Comparison of ENCODE assay signal across 8 cellular contexts in the genomic region with DNA sequence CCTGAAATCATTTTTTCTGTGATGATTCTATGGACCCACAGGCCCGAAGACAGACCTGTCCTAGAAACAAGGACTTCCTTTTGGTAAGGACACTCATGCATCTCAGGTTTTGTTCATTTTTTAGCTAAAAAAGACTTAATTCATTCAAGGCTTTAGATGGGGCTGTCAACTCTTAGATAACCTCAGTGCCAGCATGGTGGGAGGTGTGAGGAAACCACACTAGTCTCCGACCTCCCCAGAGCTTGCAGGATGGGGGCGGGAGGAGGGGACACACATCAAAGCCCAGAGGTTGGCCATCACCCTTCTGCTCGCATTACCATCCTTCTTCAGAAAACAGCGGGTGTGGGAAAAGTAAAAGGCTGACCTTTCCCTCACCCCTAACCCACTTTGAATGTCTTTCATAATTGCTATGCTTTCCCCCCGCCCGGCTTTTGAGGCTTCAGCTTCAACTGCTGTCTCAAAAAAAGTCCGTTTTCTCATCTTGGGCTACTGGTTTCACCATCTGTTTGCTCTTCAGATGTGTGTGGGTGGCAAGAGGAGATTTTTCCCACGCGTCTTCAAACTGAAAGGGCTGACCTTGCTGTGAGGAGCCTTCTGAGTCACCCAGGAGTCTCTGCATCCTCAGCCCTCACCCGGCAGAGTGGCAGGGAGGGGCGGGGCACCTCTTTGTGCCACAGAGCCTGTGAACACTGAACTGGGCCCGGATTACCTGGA. TPM values are rescaled to one million over a fixed set of nuclear protein-coding genes. Genes with fewer than 3 reads are reported as not detected.
DNase-seq lines count a peak whose midpoint lies in the region; ATAC-seq, FAIRE-seq and TF ChIP-seq lines count a peak whose summit lies in the region.

No MANE protein-coding gene starts in this region.

- H2BK15ac ChIP-seq in neuronal stem cell (ENCODE audit: low read length), result no peak overlapping the region

- TF ChIP-seq EP300 in A549 (IDR thresholded peaks at IDR 0.05) (no peak), upper lobe of left lung (IDR thresholded peaks at IDR 0.05) (no peak)

- H2AFZ ChIP-seq in neuronal stem cell (ENCODE audit: low read length), result peak overlapping the region; percentile 52

- no peak overlapping the region for H3K4me2 ChIP-seq in A549
- H3K4me2 ChIP-seq in neuronal stem cell (ENCODE audit: insufficient read depth, low read length, poor library complexity, severe bottlenecking), result no peak overlapping the region

- TF ChIP-seq POLR2A in A549 (IDR thresholded peaks at IDR 0.05; ENCODE audit: low read length) (no peak), upper lobe of left lung (IDR thresholded peaks at IDR 0.05) (no peak)

- H3K14ac ChIP-seq in neuronal stem cell (ENCODE audit: low read length), result no peak overlapping the region

- no peak overlapping the region for H3K4me3 ChIP-seq in A549
- H3K4me3 ChIP-seq in astrocyte of the spinal cord (ENCODE audit: low read depth, low read length), result no peak overlapping the region
- no peak overlapping the region for H3K4me3 ChIP-seq in neuronal stem cell (ENCODE audit: low read length in 2 of 2)
- H3K4me3 ChIP-seq in upper lobe of left lung, result no peak overlapping the region

- no peak for TF ChIP-seq RAD21 in A549 (conservative IDR thresholded peaks at IDR 0.05 in 1 of 2, IDR thresholded peaks at IDR 0.05 in 1 of 2)

- FAIRE-seq in A549 (lab: Jason Lieb, UNC), result no peak

- H3K9me3 ChIP-seq in A549 (no peaks in the 10 kb centered on the region), neuronal stem cell (replicated peaks in 1 of 2; ENCODE audit: control insufficient read depth in 2 of 2, insufficient read depth in 1 of 2, low read depth in 1 of 2, low read length in 2 of 2) (no peaks in the 10 kb centered on the region), upper lobe of left lung (no peaks in the 10 kb centered on the region)

- peaks cover 3 to 17% of the 10 kb centered on the region in 2 donors for H3K36me3 ChIP-seq in neuronal stem cell (replicated peaks in 1 of 2; ENCODE audit: control insufficient read depth in 2 of 2, insufficient read depth in 2 of 2, low read length in 2 of 2)
- peaks cover 0 to 28% (median 16%) of the 10 kb centered on the region in 4 donors for H3K36me3 ChIP-seq in upper lobe of left lung

- peak; percentile 61 to 64; a peak in 4 of 6 replicates for ATAC-seq in A549
- ATAC-seq in GM19035 (IDR thresholded peaks at IDR 0.05; ENCODE audit: unreplicated experiment), result peak; percentile 90
- peak; percentile 92 for ATAC-seq in HG03108 (IDR thresholded peaks at IDR 0.05; ENCODE audit: unreplicated experiment)
- ATAC-seq in upper lobe of left lung (ENCODE audit: low FRiP score in 2 of 2), result peak in 1 of 2 donors; percentile 55

- no peak overlapping the region for H3K27ac ChIP-seq in A549
- no peak overlapping the region for H3K27ac ChIP-seq in neuronal stem cell (replicated peaks; ENCODE audit: low read length)
- no peak overlapping the region for H3K27ac ChIP-seq in upper lobe of left lung

- POLR2A ChIA-PET in A549 (lab: Yijun Ruan, JAX), result no interaction called here

- no peak overlapping the region for H4K91ac ChIP-seq in neuronal stem cell (ENCODE audit: low read depth, low read length, poor library complexity)

- H2BK5ac ChIP-seq in neuronal stem cell (ENCODE audit: low read length), result peak overlapping the region; percentile 17

- H3K4ac ChIP-seq in neuronal stem cell (ENCODE audit: low read length), result no peak overlapping the region

- H3K27me3 ChIP-seq in neuronal stem cell (ENCODE audit: control insufficient read depth in 3 of 3, insufficient read depth in 3 of 3, low read depth in 1 of 3, low read length in 3 of 3), result no peaks in the 10 kb centered on the region
- H3K27me3 ChIP-seq in upper lobe of left lung, result no peaks in the 10 kb centered on the region

- H3K4me1 ChIP-seq in A549, result no peaks in the 10 kb centered on the region; the same call in 2 of the 3 replicates
- peaks cover 9 to 10% of the 10 kb centered on the region in 2 donors for H3K4me1 ChIP-seq in neuronal stem cell (ENCODE audit: control insufficient read depth in 2 of 2, insufficient read depth in 1 of 2, low read depth in 1 of 2, low read length in 2 of 2)
- H3K4me1 ChIP-seq in upper lobe of left lung, result peaks cover 0 to 4% (median 0%) of the 10 kb centered on the region in 4 donors

- TF ChIP-seq CTCF in A549 (IDR thresholded peaks at IDR 0.05), result no peak
- TF ChIP-seq CTCF in astrocyte of the spinal cord (IDR thresholded peaks at IDR 0.05; ENCODE audit: low read depth, low read length), result no peak
- TF ChIP-seq CTCF in upper lobe of left lung (IDR thresholded peaks at IDR 0.05), result no peak

- H3K79me1 ChIP-seq in neuronal stem cell (ENCODE audit: low read depth, low read length), result no peaks in the 10 kb centered on the region

- in situ Hi-C loops in astrocyte of the spinal cord (cut with HindIII; ENCODE audit: low sequenced_read_pairs), result no loop called here

- H3K9ac ChIP-seq in neuronal stem cell (ENCODE audit: low read depth, low read length, poor library complexity), result no peak overlapping the region

- H2BK12ac ChIP-seq in neuronal stem cell (ENCODE audit: low read length), result no peak overlapping the region

- H2AK5ac ChIP-seq in neuronal stem cell (ENCODE audit: low read depth, low read length), result no peak overlapping the region

- WGBS in A549 (ENCODE audit: missing lambda C conversion rate), result 66% methylated on average over 11 of the region's 13 CpGs
- no CpG with 5 or more reads among the region's 13 CpGs for WGBS in neuronal stem cell (ENCODE audit: extremely low coverage in 2 of 2, insufficient read length in 2 of 2, insufficient replicate concordance in 1 of 2), 2 donors
- 53 to 63% methylated on average over 13 of the region's 13 CpGs for WGBS in upper lobe of left lung, 2 donors

- H3K18ac ChIP-seq in neuronal stem cell (ENCODE audit: low read length), result no peak overlapping the region

- peak; percentile 16 to 44 for DNase-seq in A549 (ENCODE audit: low read depth in 1 of 2, low spot score in 1 of 2)
- peak in 4 of 5 experiments; percentile 27 to 81 (median 74) for DNase-seq in T-helper 2 cell
- peak; percentile 78 for DNase-seq in astrocyte of the spinal cord (ENCODE audit: low read depth, low spot score)
- DNase-seq in neuronal stem cell (ENCODE audit: low spot score), result no peak
- peak; percentile 43 to 60 for DNase-seq in upper lobe of left lung
- DNase-seq in NCI-H748 treated with DMSO at 0.1 percent for 48 hours (lab: John Stamatoyannopoulos, UW), result no peak

- H2BK120ac ChIP-seq in neuronal stem cell (ENCODE audit: low read depth, low read length), result no peak overlapping the region

- no peak overlapping the region for H4K8ac ChIP-seq in neuronal stem cell (ENCODE audit: low read depth, low read length)

- H3K23ac ChIP-seq in neuronal stem cell (ENCODE audit: low read depth, low read length, poor library complexity), result no peak overlapping the region

- CTCF ChIA-PET in A549 (lab: Yijun Ruan, JAX), result interaction anchor here (1.1 kb wide), 1 partner anchor 23 kb away, joined by 4 read pairs; no protein-coding TSS in a partner anchor

TF ChIP-seq in A549, 52 proteins besides CTCF, POLR2A, EP300 and RAD21:
- TF ChIP-seq HOXB13 (CRISPR knock-in tag; IDR thresholded peaks at IDR 0.05; ENCODE audit: low read depth), result no peak
- TF ChIP-seq, protein P1, sequence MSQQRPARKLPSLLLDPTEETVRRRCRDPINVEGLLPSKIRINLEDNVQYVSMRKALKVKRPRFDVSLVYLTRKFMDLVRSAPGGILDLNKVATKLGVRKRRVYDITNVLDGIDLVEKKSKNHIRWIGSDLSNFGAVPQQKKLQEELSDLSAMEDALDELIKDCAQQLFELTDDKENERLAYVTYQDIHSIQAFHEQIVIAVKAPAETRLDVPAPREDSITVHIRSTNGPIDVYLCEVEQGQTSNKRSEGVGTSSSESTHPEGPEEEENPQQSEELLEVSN (IDR thresholded peaks at IDR 0.05; ENCODE audit: borderline replicate concordance, low read depth), result no peak
- no peak for TF ChIP-seq MAZ (IDR thresholded peaks at IDR 0.05; ENCODE audit: borderline replicate concordance, low read depth, low read length)
- TF ChIP-seq HEYL (CRISPR knock-in tag; IDR thresholded peaks at IDR 0.05), result no peak
- no peak for TF ChIP-seq HMGXB4 (CRISPR knock-in tag; IDR thresholded peaks at IDR 0.05; ENCODE audit: borderline replicate concordance)
- no peak for TF ChIP-seq CBX8 (IDR thresholded peaks at IDR 0.05)
- TF ChIP-seq ZC3H11A (IDR thresholded peaks at IDR 0.05), result no peak

RNA-seq across cellular contexts. Expression of gene CXCR6, which starts 27.6 kb away (rescaled TPM):
- polyA plus RNA-seq in A549 (2011; rRNA removed) (not detected in 2 replicates), A549 (2017; fragmentation: RNase III; extraction: RNeasy Plus Mini Kit Qiagen cat#74134 plus additional on column Dnase treatment) (not detected in 3 replicates)
- polyA plus RNA-seq in A549 (2012; cell fraction: cytosol; rRNA removed), result not detected in 2 replicates
- polyA plus RNA-seq in A549 (2012; cell fraction: nucleus; rRNA removed), result not detected in 2 replicates
- polyA minus RNA-seq in A549 (2011; rRNA and poly(A)+ RNA removed), result not detected in 2 replicates
- polyA plus RNA-seq in neuronal stem cell (2013, experiment 1 of 2), result not detected
- not detected for polyA plus RNA-seq in neuronal stem cell (2013, experiment 2 of 2)
- total RNA-seq in upper lobe of left lung, result 10 to 100 TPM in 1 of 6 donors, 1 to 10 TPM in 5; 2.1 to 10.2 (median 3.0) TPM

RNA-seq across cellular contexts. Expression of gene CCR9, which starts 29.3 kb away (rescaled TPM):
- not detected in 2 replicates for polyA plus RNA-seq in A549 (2011; rRNA removed)
- polyA plus RNA-seq in A549 (2012; cell fraction: cytosol; rRNA removed), result not detected in 2 replicates
- not detected in 2 replicates for polyA plus RNA-seq in A549 (2012; cell fraction: nucleus; rRNA removed)
- polyA plus RNA-seq in A549 (2017; fragmentation: RNase III; extraction: RNeasy Plus Mini Kit Qiagen cat#74134 plus additional on column Dnase treatment), result not detected in 3 replicates
- not detected in 2 replicates for polyA minus RNA-seq in A549 (2011; rRNA and poly(A)+ RNA removed)
- not detected for polyA plus RNA-seq in neuronal stem cell (2013, experiment 1 of 2)
- polyA plus RNA-seq in neuronal stem cell (2013, experiment 2 of 2), result not detected
- total RNA-seq in upper lobe of left lung, result under 1 TPM in 2 of 6 donors, not detected in 4; 0.11 to 0.13 TPM

Comparison
In these comparisons a context has a peak if more than half of its experiments do, and no peak if none do; other contexts are left out.
1. DNase-seq: peak in A549 (2 of 2), T-helper 2 cell (4 of 5), astrocyte of the spinal cord (single experiment) and upper lobe of left lung (2 of 2); none in neuronal stem cell (single experiment) and NCI-H748 treated with DMSO at 0.1 percent for 48 hours (single experiment).